In genomic region chr20:64163776-64164122, GRCh38 we compare ENCODE assay signal across 20 cellular contexts. TPM values are rescaled to one million over a fixed set of nuclear protein-coding genes. Genes with fewer than 3 reads are reported as not detected.
"Had no signal": no experiment of that assay in that cellular context is flagged by ENCODE, and none has a peak within 500 bp of the region (broad histone marks: within the 10 kb centered on the region; RNA-seq: fewer than 3 reads in every experiment).

No MANE protein-coding gene starts in this region.

- H3K9me3 ChIP-seq: Peyer's patch had no signal

- H3K27ac Mint-ChIP-seq: activated CD8-positive, alpha-beta T cell treated with anti-CD3 and anti-CD28 coated beads, Interleukin-2, amount 10 ng/mL, durations not matched to agents 7 days and 5 days; activated naive CD4-positive, alpha-beta T cell treated with anti-CD3 and anti-CD28 coated beads, Interleukin-2, amount 50 U/mL, for 24 hours; T-cell; WTC11 had no signal

- H3K27ac ChIP-seq: Peyer's patch, RWPE1 had no signal

- H3K36me3 Mint-ChIP-seq: T-cell, WTC11 had no signal

- H3K4me1 ChIP-seq: Peyer's patch had no signal

- H3K9me3 Mint-ChIP-seq: activated naive CD4-positive, alpha-beta T cell treated with anti-CD3 and anti-CD28 coated beads, Interleukin-2, amount 50 U/mL, for 24 hours; central memory CD8-positive, alpha-beta T cell; T-cell; WTC11 had no signal

- H3K27me3 ChIP-seq: Peyer's patch had no signal

- H3K36me3 ChIP-seq: Peyer's patch had no signal

- H3K4me1 Mint-ChIP-seq: activated naive CD4-positive, alpha-beta T cell treated with anti-CD3 and anti-CD28 coated beads, Interleukin-2, amount 50 U/mL, for 24 hours had no signal

- DNase-seq: activated CD4-positive, alpha-beta T cell treated with anti-CD3 and anti-CD28 coated beads for 48 hours; activated CD4-positive, alpha-beta T cell treated with anti-CD3 and anti-CD28 coated beads, Interleukin-2, amount 50 U/mL, for 4 hours; activated CD4-positive, CD25-positive, alpha-beta regulatory T cell treated with anti-CD3 and anti-CD28 coated beads, Interleukin-2, amount 50 U/mL, for 72 hours; activated CD8-positive, alpha-beta memory T cell treated with anti-CD3 and anti-CD28 coated beads, Interleukin-2, amount 50 U/mL, for 48 hours; activated CD8-positive, alpha-beta T cell treated with anti-CD3 and anti-CD28 coated beads, Interleukin-2, amount 10 ng/mL, durations not matched to agents 7 days and 5 days; activated T-cell treated with anti-CD3 and anti-CD28 coated beads, Interleukin-2, amount 50 U/mL, for 1 hour; aorta; Karpas-422; NCI-H1048; Peyer's patch; T-cell had no signal

- H3K4me3 Mint-ChIP-seq: activated CD8-positive, alpha-beta T cell treated with anti-CD3 and anti-CD28 coated beads, Interleukin-2, amount 10 ng/mL, durations not matched to agents 7 days and 5 days; activated naive CD4-positive, alpha-beta T cell treated with anti-CD3 and anti-CD28 coated beads, Interleukin-2, amount 50 U/mL, for 24 hours; central memory CD8-positive, alpha-beta T cell; T-cell; WTC11 had no signal

- H3K4me3 ChIP-seq: K562, Peyer's patch had no signal

- ATAC-seq: activated CD8-positive, alpha-beta T cell treated with anti-CD3 and anti-CD28 coated beads, Interleukin-2, amount 10 ng/mL, durations not matched to agents 7 days and 5 days; K562; T-cell; WTC11 had no signal

RNA-seq across cellular contexts. Expression of gene MYT1, which starts 0.5 kb away (rescaled TPM):
- total RNA-seq: activated CD8-positive, alpha-beta T cell treated with anti-CD3 and anti-CD28 coated beads, Interleukin-2, amount 10 ng/mL, durations not matched to agents 7 days and 5 days; aorta; bronchial epithelial cell; T-helper 2 cell treated with Interferon-gamma antibody and Interleukin-4, amounts not matched to agents 100 ng/mL and 5 ng/mL, for 36 hours had no signal
- polyA plus RNA-seq: aorta had no signal

RNA-seq across cellular contexts. Expression of gene NPBWR2, which starts 56.4 kb away (rescaled TPM):
- total RNA-seq: activated CD8-positive, alpha-beta T cell treated with anti-CD3 and anti-CD28 coated beads, Interleukin-2, amount 10 ng/mL, durations not matched to agents 7 days and 5 days; aorta; bronchial epithelial cell; K562; Peyer's patch; Right ventricle myocardium superior; SK-MEL-5; T-cell; T-helper 2 cell treated with Interferon-gamma antibody and Interleukin-4, amounts not matched to agents 100 ng/mL and 5 ng/mL, for 36 hours; WTC11 had no signal
- polyA plus RNA-seq: aorta, K562 had no signal
